ENCODE assay signal across 10 cellular contexts in the genomic region with DNA sequence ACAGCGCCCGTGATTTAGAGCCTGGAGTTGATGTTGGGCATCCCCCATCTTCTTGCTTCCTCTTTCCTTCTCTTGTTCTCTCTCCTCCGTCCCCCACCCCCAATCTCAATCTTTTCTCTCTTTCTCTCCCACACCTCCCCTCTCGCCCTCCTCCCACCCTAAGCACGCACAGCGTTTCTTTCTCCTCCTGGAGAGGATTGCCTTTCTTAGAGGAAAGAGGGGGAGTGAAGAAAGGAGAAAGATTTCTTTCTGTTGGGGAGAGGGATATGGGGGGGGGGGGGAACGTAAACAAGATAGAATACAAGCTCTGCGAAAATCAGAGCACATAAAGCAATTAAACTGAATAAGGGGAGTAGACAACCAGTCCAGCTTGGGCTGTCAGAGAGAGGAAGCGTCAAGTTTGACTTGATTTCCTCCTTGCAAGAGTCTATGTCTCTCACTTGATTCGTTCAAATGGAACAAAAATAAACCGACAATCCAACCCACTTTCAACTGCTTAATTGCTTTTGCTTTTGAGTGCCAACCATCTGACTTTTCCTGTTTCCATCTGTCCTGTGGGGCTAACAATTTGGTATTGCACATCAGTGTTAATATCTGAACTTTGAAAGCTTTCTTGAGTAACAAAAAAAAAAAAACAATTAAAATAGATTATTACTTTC. TPM values are rescaled to one million over a fixed set of nuclear protein-coding genes. Genes with fewer than 3 reads are reported as not detected.
A peak's percentile ranks its signal among the peaks of the same experiment; 100 is the strongest.
DNase-seq lines count a peak whose midpoint lies in the region; ATAC-seq and TF ChIP-seq lines count a peak whose summit lies in the region.
"Had no signal": no experiment of that assay in that cellular context is flagged by ENCODE, and none has a peak within 500 bp of the region (broad histone marks: within the 10 kb centered on the region; RNA-seq: fewer than 3 reads in every experiment).

No MANE protein-coding gene starts in this region.

- H3K4me1 ChIP-seq in BE2C, result no peaks in the 10 kb centered on the region
- H3K4me1 ChIP-seq in CD8-positive, alpha-beta memory T cell (ENCODE audit: insufficient read depth, low read length), result no peaks in the 10 kb centered on the region

- H3K36me3 ChIP-seq in BE2C, result peaks cover 10% of the 10 kb centered on the region
- no peaks in the 10 kb centered on the region for H3K36me3 ChIP-seq in KOPT-K1 (ENCODE audit: insufficient read depth, low read length)
- no peaks in the 10 kb centered on the region for H3K36me3 ChIP-seq in CD8-positive, alpha-beta memory T cell (ENCODE audit: insufficient read depth, low read length)

- intact Hi-C loops in posterior vena cava (cut with DNase I), result no loop called here

- H3K9me3 Mint-ChIP-seq in naive B cell, result peaks cover 0 to 2% (median 0%) of the 10 kb centered on the region in 7 donors
- peaks cover 2 to 35% (median 6%) of the 10 kb centered on the region in 5 donors for H3K9me3 Mint-ChIP-seq in CD8-positive, alpha-beta memory T cell

- POLR2A ChIA-PET in CD8-positive, alpha-beta memory T cell (lab: Charles Lee), result no interaction called here

- CTCF ChIA-PET in CD8-positive, alpha-beta memory T cell (lab: Charles Lee), result no interaction called here

- peaks cover 5 to 25% (median 12%) of the 10 kb centered on the region in 3 donors for H3K27me3 Mint-ChIP-seq in naive B cell
- peaks cover 0 to 16% of the 10 kb centered on the region in 2 donors for H3K27me3 Mint-ChIP-seq in CD8-positive, alpha-beta memory T cell

- H3K36me3 Mint-ChIP-seq in naive B cell, result no peaks in the 10 kb centered on the region
- no peaks in the 10 kb centered on the region for H3K36me3 Mint-ChIP-seq in CD8-positive, alpha-beta memory T cell

- ATAC-seq in naive B cell (ENCODE audit: low read depth in 2 of 2), result peak in 1 of 2 donors; percentile 29

- no peak for DNase-seq in BE2C
- peak; percentile 78 for DNase-seq in cerebellar cortex (ENCODE audit: low spot score)
- DNase-seq in naive B cell, result no peak
- no peak for DNase-seq in stimulated activated naive CD4-positive, alpha-beta T cell (lab: John Stamatoyannopoulos, UW)
- no peak for DNase-seq in COLO668 (lab: John Stamatoyannopoulos, UW; ENCODE audit: unreplicated experiment)
- DNase-seq in posterior vena cava (ENCODE audit: low spot score), result no peak
- no peak for DNase-seq in CD8-positive, alpha-beta memory T cell
- DNase-seq: activated CD8-positive, alpha-beta memory T cell treated with anti-CD3 and anti-CD28 coated beads, Interleukin-2, amount 50 U/mL, for 48 hours; NCI-H1048 had no signal

- peak overlapping the region in 1 of 6 donors; percentile 42 for H3K27ac Mint-ChIP-seq in naive B cell
- no peak overlapping the region for H3K27ac Mint-ChIP-seq in CD8-positive, alpha-beta memory T cell

- H3K4me3 ChIP-seq in BE2C (ENCODE audit: low read depth, low read length), result peak overlapping the region; percentile 90
- H3K4me3 ChIP-seq in CD8-positive, alpha-beta memory T cell (ENCODE audit: low read length), result no peak overlapping the region

- H3K4me1 Mint-ChIP-seq in naive B cell, result peaks cover 12 to 28% (median 24%) of the 10 kb centered on the region in 3 donors
- no peaks in the 10 kb centered on the region for H3K4me1 Mint-ChIP-seq in CD8-positive, alpha-beta memory T cell

- no peaks in the 10 kb centered on the region for H3K27me3 ChIP-seq in BE2C
- H3K27me3 ChIP-seq in CD8-positive, alpha-beta memory T cell (ENCODE audit: insufficient read depth, low read length, poor library complexity, severe bottlenecking), result no peaks in the 10 kb centered on the region

- H3K27ac ChIP-seq in KOPT-K1 (ENCODE audit: low read depth, low read length, poor library complexity, severe bottlenecking), result peak overlapping the region; percentile 68
- no peak overlapping the region for H3K27ac ChIP-seq in CD8-positive, alpha-beta memory T cell (ENCODE audit: low read depth, low read length)

- peak overlapping the region; percentile 83 to 92 (median 90) for H3K4me3 Mint-ChIP-seq in naive B cell
- no peak overlapping the region for H3K4me3 Mint-ChIP-seq in CD8-positive, alpha-beta memory T cell

- TF ChIP-seq CTCF in BE2C (IDR thresholded peaks at IDR 0.05; ENCODE audit: low read depth, low read length), result no peak

- H3K9me3 ChIP-seq in BE2C (no peaks in the 10 kb centered on the region), KOPT-K1 (ENCODE audit: insufficient read depth, low read length, poor library complexity, severe bottlenecking) (no peaks in the 10 kb centered on the region)
- H3K9me3 ChIP-seq in CD8-positive, alpha-beta memory T cell (ENCODE audit: low read length), result no peaks in the 10 kb centered on the region

RNA-seq across cellular contexts. Expression of a gene that starts 0.9 kb away (rescaled TPM):
- 109 TPM for polyA plus RNA-seq in BE2C (2012; ENCODE audit: insufficient read depth, insufficient read length, low read depth)
- polyA plus RNA-seq in naive B cell (ENCODE audit: low read depth in 6 of 6), result under 1 TPM in 5 of 6 donors, not detected in 1; 0.05 to 0.97 (median 0.29) TPM
- total RNA-seq in posterior vena cava, result 1 to 10 TPM; 2.0 to 2.6 TPM
- total RNA-seq in CD8-positive, alpha-beta memory T cell, result not detected
- polyA plus RNA-seq in CD8-positive, alpha-beta memory T cell, result not detected

Comparison
In these comparisons a context has a peak if more than half of its experiments do, and no peak if none do; other contexts are left out.
1. H3K4me3 Mint-ChIP-seq: peak in naive B cell (8 of 8); none in CD8-positive, alpha-beta memory T cell (0 of 7).